ENCODE assay signal across 8 cellular contexts in genomic region chr3:5226783-5227182, GRCh38. TPM values are rescaled to one million over a fixed set of nuclear protein-coding genes. Genes with fewer than 3 reads are reported as not detected.
A peak's percentile ranks its signal among the peaks of the same experiment; 100 is the strongest.
DNase-seq lines count a peak whose midpoint lies in the region; ATAC-seq and TF ChIP-seq lines count a peak whose summit lies in the region.

No MANE protein-coding gene starts in this region.

- H3K36me3 ChIP-seq in KMS-11 (ENCODE audit: insufficient read depth) (no peaks in the 10 kb centered on the region), brain microvascular endothelial cell (replicated peaks) (no peaks in the 10 kb centered on the region), neural progenitor cell (no peaks in the 10 kb centered on the region)

- H3K27me3 Mint-ChIP-seq in neural progenitor cell (ENCODE audit: insufficient read depth, low read depth), result peaks cover 4% of the 10 kb centered on the region

- no peaks in the 10 kb centered on the region for H3K4me1 ChIP-seq in KMS-11 (ENCODE audit: low read depth, poor library complexity, severe bottlenecking)
- H3K4me1 ChIP-seq in neural progenitor cell, result peaks cover 7% of the 10 kb centered on the region

- in situ Hi-C loops in brain microvascular endothelial cell (cut with HindIII; ENCODE audit: low pct_ligation_motif_present, low sequenced_read_pairs), result no loop called here

- TF ChIP-seq CTCF in KMS-11 (conservative IDR thresholded peaks at IDR 0.05; ENCODE audit: low read depth, low read length), result peak; percentile 35
- TF ChIP-seq CTCF in brain microvascular endothelial cell (IDR thresholded peaks at IDR 0.05; ENCODE audit: low read depth, low read length, missing control alignments), result peak; percentile 42
- peak; percentile 60 for TF ChIP-seq CTCF in neural progenitor cell (IDR thresholded peaks at IDR 0.05)

- H3K9me3 Mint-ChIP-seq in neural progenitor cell, result no peaks in the 10 kb centered on the region

- H3K79me2 ChIP-seq in KMS-11 (ENCODE audit: insufficient read depth, low read depth) (no peaks in the 10 kb centered on the region), neural progenitor cell (ENCODE audit: low read depth) (no peaks in the 10 kb centered on the region)

- no peaks in the 10 kb centered on the region for H3K27me3 ChIP-seq in KMS-11 (ENCODE audit: insufficient read depth, low read depth)
- H3K27me3 ChIP-seq in brain microvascular endothelial cell (replicated peaks), result no peaks in the 10 kb centered on the region
- no peaks in the 10 kb centered on the region for H3K27me3 ChIP-seq in neural progenitor cell

- H3K4me3 ChIP-seq in KMS-11 (IDR thresholded peaks at IDR 0.05; ENCODE audit: insufficient read depth, low read depth, low read length) (no peak overlapping the region), brain microvascular endothelial cell (ENCODE audit: low read depth, low read length) (no peak overlapping the region), neural progenitor cell (no peak overlapping the region)

- H4K20me1 ChIP-seq in KMS-11 (ENCODE audit: insufficient read depth) (no peaks in the 10 kb centered on the region), neural progenitor cell (ENCODE audit: low read depth) (no peaks in the 10 kb centered on the region)

- H3K9me3 ChIP-seq in neural progenitor cell (ENCODE audit: low read depth), result no peaks in the 10 kb centered on the region

- no peak for ATAC-seq in GM19463 (IDR thresholded peaks at IDR 0.05; ENCODE audit: unreplicated experiment)

- no peaks in the 10 kb centered on the region for H3K4me1 Mint-ChIP-seq in neural progenitor cell

- H2AFZ ChIP-seq in KMS-11 (ENCODE audit: low read depth) (no peak overlapping the region), neural progenitor cell (replicated peaks) (no peak overlapping the region)

- H3F3A ChIP-seq in neural progenitor cell (ENCODE audit: low read depth), result peaks cover 4% of the 10 kb centered on the region

- H3K27ac ChIP-seq in KMS-11 (no peak overlapping the region), brain microvascular endothelial cell (no peak overlapping the region), neural progenitor cell (no peak overlapping the region)

- H3K4me3 Mint-ChIP-seq in neural progenitor cell, result no peak overlapping the region

- H3K9ac ChIP-seq in KMS-11 (no peak overlapping the region), neural progenitor cell (no peak overlapping the region)

- H3K36me3 Mint-ChIP-seq in neural progenitor cell, result no peaks in the 10 kb centered on the region

- no peak overlapping the region for H3K27ac Mint-ChIP-seq in neural progenitor cell

- H3K4me2 ChIP-seq in KMS-11 (no peak overlapping the region), neural progenitor cell (no peak overlapping the region)

- DNase-seq in DMS 273 (lab: John Stamatoyannopoulos, UW; ENCODE audit: unreplicated experiment) (peak; percentile 34), DMS 273 treated with DMSO at 0.1 percent for 48 hours (lab: John Stamatoyannopoulos, UW) (no peak), brain microvascular endothelial cell (no peak), neural progenitor cell (ENCODE audit: low spot score) (no peak), hypothalamus (lab: John Stamatoyannopoulos, UW) (no peak)
- no peak for DNase-seq in stimulated activated CD4-positive, alpha-beta T cell treated with anti-CD3 and anti-CD28 coated beads, Interleukin-1b, Interleukin-23, amount 100 ng/mL, for 48 hours

RNA-seq across cellular contexts. Expression of gene EDEM1, which starts 39.3 kb away (rescaled TPM):
- 11.8 and 12.3 TPM in 2 replicates for total RNA-seq in neural progenitor cell (ENCODE audit: low replicate concordance)
